Comparison of ENCODE assay signal across 11 cellular contexts in genomic region chr11:95255523-95256165, GRCh38. TPM values are rescaled to one million over a fixed set of nuclear protein-coding genes. Genes with fewer than 3 reads are reported as not detected.
A peak's percentile ranks its signal among the peaks of the same experiment; 100 is the strongest.
DNase-seq lines count a peak whose midpoint lies in the region; ATAC-seq and TF ChIP-seq lines count a peak whose summit lies in the region.
"Had no signal": no experiment of that assay in that cellular context is flagged by ENCODE, and none has a peak within 500 bp of the region (broad histone marks: within the 10 kb centered on the region; RNA-seq: fewer than 3 reads in every experiment).

No MANE protein-coding gene starts in this region.

- no peaks in the 10 kb centered on the region for H3K27me3 Mint-ChIP-seq in activated naive CD8-positive, alpha-beta T cell
- no peaks in the 10 kb centered on the region for H3K27me3 Mint-ChIP-seq in activated naive CD8-positive, alpha-beta T cell treated with anti-CD3 and anti-CD28 coated beads, Interleukin-2, amount 50 U/mL, for 24 hours

- no peaks in the 10 kb centered on the region for H3K27me3 ChIP-seq in lower lobe of right lung (ENCODE audit: low read depth)
- no peaks in the 10 kb centered on the region for H3K27me3 ChIP-seq in uterus
- H3K27me3 ChIP-seq: colonic mucosa had no signal

- no peaks in the 10 kb centered on the region for H3K36me3 ChIP-seq in lower lobe of right lung
- H3K36me3 ChIP-seq in uterus, result no peaks in the 10 kb centered on the region
- H3K36me3 ChIP-seq: colonic mucosa had no signal

- peaks cover 2% of the 10 kb centered on the region for H3K36me3 Mint-ChIP-seq in activated naive CD8-positive, alpha-beta T cell
- no peaks in the 10 kb centered on the region for H3K36me3 Mint-ChIP-seq in activated naive CD8-positive, alpha-beta T cell treated with anti-CD3 and anti-CD28 coated beads, Interleukin-2, amount 50 U/mL, for 24 hours (ENCODE audit: low read depth)

- peaks cover 43% of the 10 kb centered on the region for H3K4me1 Mint-ChIP-seq in activated naive CD8-positive, alpha-beta T cell (ENCODE audit: low read depth)
- H3K4me1 Mint-ChIP-seq in activated naive CD8-positive, alpha-beta T cell treated with anti-CD3 and anti-CD28 coated beads, Interleukin-2, amount 50 U/mL, for 24 hours, result peaks cover 38% of the 10 kb centered on the region

- no peak overlapping the region for H3K4me3 ChIP-seq in lower lobe of right lung
- H3K4me3 ChIP-seq in uterus, result no peak overlapping the region
- H3K4me3 ChIP-seq: colonic mucosa had no signal

- H3K4me3 Mint-ChIP-seq in activated naive CD8-positive, alpha-beta T cell, result no peak overlapping the region
- H3K4me3 Mint-ChIP-seq in activated naive CD8-positive, alpha-beta T cell treated with anti-CD3 and anti-CD28 coated beads, Interleukin-2, amount 50 U/mL, for 24 hours, result no peak overlapping the region

- intact Hi-C loops in lower lobe of right lung (cut with DNase I), result no loop called here
- intact Hi-C loops in uterus (cut with DNase I; ENCODE audit: low total_unique reads), result no loop called here

- TF ChIP-seq POLR2A in uterus (IDR thresholded peaks at IDR 0.05), result no peak

- H3K4me1 ChIP-seq in lower lobe of right lung, result peaks cover 33% of the 10 kb centered on the region
- H3K4me1 ChIP-seq in uterus, result peaks cover 7 to 10% of the 10 kb centered on the region in 2 donors

- no peak for TF ChIP-seq CTCF in VCaP (conservative IDR thresholded peaks at IDR 0.05)
- no peak for TF ChIP-seq CTCF in lower lobe of right lung (IDR thresholded peaks at IDR 0.05)
- no peak for TF ChIP-seq CTCF in uterus (IDR thresholded peaks at IDR 0.05)

- H3K27ac ChIP-seq in VCaP (peak overlapping the region; percentile 61), lower lobe of right lung (peak overlapping the region; percentile 60), uterus (peak overlapping the region; percentile 63 to 84)
- H3K27ac ChIP-seq: colonic mucosa had no signal

- H3K9me3 Mint-ChIP-seq in activated naive CD8-positive, alpha-beta T cell (ENCODE audit: low read depth), result no peaks in the 10 kb centered on the region
- H3K9me3 Mint-ChIP-seq in activated naive CD8-positive, alpha-beta T cell treated with anti-CD3 and anti-CD28 coated beads, Interleukin-2, amount 50 U/mL, for 24 hours, result no peaks in the 10 kb centered on the region

- peak overlapping the region; percentile 68 for H3K27ac Mint-ChIP-seq in activated naive CD8-positive, alpha-beta T cell
- H3K27ac Mint-ChIP-seq in activated naive CD8-positive, alpha-beta T cell treated with anti-CD3 and anti-CD28 coated beads, Interleukin-2, amount 50 U/mL, for 24 hours, result no peak overlapping the region

- ATAC-seq in activated naive CD8-positive, alpha-beta T cell treated with anti-CD3 and anti-CD28 coated beads, Interleukin-2, amount 50 U/mL, for 24 hours, result no peak
- no peak for ATAC-seq in lower lobe of right lung
- ATAC-seq in GM21825 (IDR thresholded peaks at IDR 0.05; ENCODE audit: unreplicated experiment), result no peak

- no peaks in the 10 kb centered on the region for H3K9me3 ChIP-seq in lower lobe of right lung
- no peaks in the 10 kb centered on the region for H3K9me3 ChIP-seq in uterus
- H3K9me3 ChIP-seq: colonic mucosa had no signal

- no peak for DNase-seq in activated naive CD8-positive, alpha-beta T cell treated with anti-CD3 and anti-CD28 coated beads, Interleukin-2, amount 50 U/mL, for 24 hours
- DNase-seq in lower lobe of right lung (no peak), uterus (no peak), GM19238 (ENCODE audit: insufficient read length, low spot score) (no peak)
- DNase-seq in stimulated activated CD4-positive, alpha-beta T cell treated with anti-CD3 and anti-CD28 coated beads, Interleukin-2, amount 100 ng/mL, for 24 hours, result no peak
- DNase-seq: colonic mucosa, GOT3, left ventricle myocardium superior had no signal

RNA-seq across cellular contexts. Expression of gene SESN3, which starts 24.6 kb away (rescaled TPM):
- 33.8 TPM for total RNA-seq in lower lobe of right lung
- 100 to 1,000 TPM in 1 of 4 donors, 10 to 100 TPM in 3; 19.7 to 188 (median 39.3) TPM for total RNA-seq in uterus
